ENCODE assay signal across 14 cellular contexts in genomic region chr1:35301674-35302392, GRCh38. TPM values are rescaled to one million over a fixed set of nuclear protein-coding genes. Genes with fewer than 3 reads are reported as not detected.
A peak's percentile ranks its signal among the peaks of the same experiment; 100 is the strongest.
DNase-seq lines count a peak whose midpoint lies in the region; ATAC-seq and TF ChIP-seq lines count a peak whose summit lies in the region.
"Had no signal": no experiment of that assay in that cellular context is flagged by ENCODE, and none has a peak within 500 bp of the region (broad histone marks: within the 10 kb centered on the region; RNA-seq: fewer than 3 reads in every experiment).

No MANE protein-coding gene starts in this region.

- peak overlapping the region; percentile 22 for H3K18ac ChIP-seq in mesendoderm (ENCODE audit: low read length)

- H3K27ac ChIP-seq in heart right ventricle (peak overlapping the region; percentile 23 to 80 (median 70)), mesendoderm (ENCODE audit: low read depth, low read length) (no peak overlapping the region), tibial artery (peak overlapping the region; percentile 63 to 75)
- H3K27ac ChIP-seq: BLaER1 treated with 17β-estradiol and CSF1 and Interleukin-3, amounts not matched to agents 10 nM and 100 nM had no signal

- no peak for TF ChIP-seq CTCF in heart right ventricle (IDR thresholded peaks at IDR 0.05)
- no peak for TF ChIP-seq CTCF in tibial artery (IDR thresholded peaks at IDR 0.05)

- peaks cover 0 to 37% (median 0%) of the 10 kb centered on the region in 9 donors for H3K36me3 ChIP-seq in heart right ventricle
- H3K36me3 ChIP-seq in mesendoderm (ENCODE audit: control insufficient read depth, insufficient read depth, low read length) = no peaks in the 10 kb centered on the region
- peaks cover 0 to 5% (median 0%) of the 10 kb centered on the region in 3 donors for H3K36me3 ChIP-seq in tibial artery

- no peak overlapping the region for H3K4ac ChIP-seq in mesendoderm (ENCODE audit: low read depth, low read length)

- no peak overlapping the region for H2BK5ac ChIP-seq in mesendoderm (ENCODE audit: low read length)

- 37 to 45% methylated on average over 7 of the region's 7 CpGs for WGBS in heart right ventricle, 2 donors
- WGBS in mesendoderm (ENCODE audit: extremely low coverage, insufficient coverage, low lambda C conversion rate) = no CpG with 5 or more reads among the region's 7 CpGs

- H2BK15ac ChIP-seq in mesendoderm (replicated peaks; ENCODE audit: low read depth) = no peak overlapping the region

- no peak overlapping the region for H3K9ac ChIP-seq in mesendoderm (ENCODE audit: low read length)
- H3K9ac ChIP-seq: BLaER1 treated with 17β-estradiol and CSF1 and Interleukin-3, amounts not matched to agents 10 nM and 100 nM had no signal

- H3K56ac ChIP-seq in mesendoderm (ENCODE audit: low read length) = no peak overlapping the region

- no peak overlapping the region for H4K8ac ChIP-seq in mesendoderm (ENCODE audit: low read depth, low read length)

- no peak overlapping the region for H3K23ac ChIP-seq in mesendoderm (ENCODE audit: low read length)

- ATAC-seq in Right ventricle myocardium inferior (peak; percentile 62), heart right ventricle (peak; percentile 36 to 75 (median 65)), GM21423 (IDR thresholded peaks at IDR 0.05; ENCODE audit: unreplicated experiment) (no peak), HG03354 (IDR thresholded peaks at IDR 0.05; ENCODE audit: poor library complexity, severe bottlenecking, unreplicated experiment) (no peak)

- no peak overlapping the region for H3K4me2 ChIP-seq in mesendoderm (ENCODE audit: low read length)
- H3K4me2 ChIP-seq: BLaER1 treated with 17β-estradiol and CSF1 and Interleukin-3, amounts not matched to agents 10 nM and 100 nM had no signal

- no peaks in the 10 kb centered on the region for H3K27me3 ChIP-seq in heart right ventricle
- H3K27me3 ChIP-seq in mesendoderm (ENCODE audit: insufficient read depth, low read length, poor library complexity) = no peaks in the 10 kb centered on the region
- no peaks in the 10 kb centered on the region for H3K27me3 ChIP-seq in tibial artery
- H3K27me3 ChIP-seq: BLaER1 treated with 17β-estradiol and CSF1 and Interleukin-3, amounts not matched to agents 10 nM and 100 nM had no signal

- H3K9me3 ChIP-seq in heart right ventricle = no peaks in the 10 kb centered on the region
- H3K9me3 ChIP-seq in tibial artery = no peaks in the 10 kb centered on the region
- H3K9me3 ChIP-seq: BLaER1 treated with 17β-estradiol and CSF1 and Interleukin-3, amounts not matched to agents 10 nM and 100 nM had no signal

- H3K4me3 ChIP-seq in heart right ventricle = no peak overlapping the region
- no peak overlapping the region for H3K4me3 ChIP-seq in mesendoderm (ENCODE audit: low read length)
- H3K4me3 ChIP-seq in tibial artery = no peak overlapping the region
- H3K4me3 ChIP-seq: BLaER1 treated with 17β-estradiol and CSF1 and Interleukin-3, amounts not matched to agents 10 nM and 100 nM had no signal

- no peak overlapping the region for H2BK120ac ChIP-seq in mesendoderm (ENCODE audit: low read depth, low read length)

- H4K5ac ChIP-seq in mesendoderm (ENCODE audit: low read length) = no peak overlapping the region

- H3K79me2 ChIP-seq in mesendoderm (ENCODE audit: control insufficient read depth, insufficient read depth, low read length) = peaks cover 14% of the 10 kb centered on the region

- intact Hi-C loops in Right ventricle myocardium inferior (cut with DNase I) = no loop called here
- intact Hi-C loops in cardiac septum (cut with DNase I) = no loop called here
- intact Hi-C loops in heart right ventricle (cut with DNase I) = loop anchor here in 1 of 10 donors (2.0 kb wide), 1 partner anchor 99 kb away; no protein-coding TSS in a partner anchor
- intact Hi-C loops in tibial artery (cut with DNase I; ENCODE audit: low total_unique reads) = loop anchor here (5.0 kb wide), 1 partner anchor 100 kb away; no protein-coding TSS in a partner anchor

- no peak for DNase-seq in Right ventricle myocardium inferior (ENCODE audit: missing footprints)
- DNase-seq in cardiac septum (ENCODE audit: low spot score) = no peak
- DNase-seq in heart right ventricle = no peak
- DNase-seq in mesendoderm = no peak
- DNase-seq in tibial artery = no peak
- DNase-seq in HCEC 1CT = no peak
- DNase-seq: DMS 273 treated with DMSO at 0.1 percent for 48 hours, Karpas-422, NCI-H1436, NCI-H2081, NCI-H510A treated with DMSO at 0.1 percent for 48 hours had no signal

- H3K79me1 ChIP-seq in mesendoderm (ENCODE audit: low read length) = peaks cover 7% of the 10 kb centered on the region

- no peak overlapping the region for H2AK5ac ChIP-seq in mesendoderm (ENCODE audit: low read length)

- H3K4me1 ChIP-seq in heart right ventricle (peaks cover 0 to 50% (median 28%) of the 10 kb centered on the region in 9 donors), mesendoderm (ENCODE audit: control insufficient read depth, low read depth, low read length) (no peaks in the 10 kb centered on the region), tibial artery (peaks cover 0 to 38% (median 12%) of the 10 kb centered on the region in 4 donors)

RNA-seq across cellular contexts. Expression of gene ZMYM4, which starts 33.3 kb away (rescaled TPM):
- total RNA-seq in Right ventricle myocardium inferior = 27.7 TPM
- total RNA-seq in cardiac septum = 36.1 TPM
- 10 to 100 TPM; 26.1 to 37.7 (median 35.0) TPM for total RNA-seq in heart right ventricle
- 10 to 100 TPM in 1 of 2 donors, 1 to 10 TPM in 1; 6.7 to 12.4 TPM for polyA plus RNA-seq in heart right ventricle
- polyA plus RNA-seq in mesendoderm (2013, experiment 1 of 2) = 37.2 TPM
- 38.8 TPM for polyA plus RNA-seq in mesendoderm (2013, experiment 2 of 2)

Comparison
In these comparisons a context has a peak if more than half of its experiments do, and no peak if none do; other contexts are left out.
1. ATAC-seq: peak in Right ventricle myocardium inferior (single experiment) and heart right ventricle (8 of 8); none in GM21423 (single experiment) and HG03354 (single experiment).